In the genomic region with DNA sequence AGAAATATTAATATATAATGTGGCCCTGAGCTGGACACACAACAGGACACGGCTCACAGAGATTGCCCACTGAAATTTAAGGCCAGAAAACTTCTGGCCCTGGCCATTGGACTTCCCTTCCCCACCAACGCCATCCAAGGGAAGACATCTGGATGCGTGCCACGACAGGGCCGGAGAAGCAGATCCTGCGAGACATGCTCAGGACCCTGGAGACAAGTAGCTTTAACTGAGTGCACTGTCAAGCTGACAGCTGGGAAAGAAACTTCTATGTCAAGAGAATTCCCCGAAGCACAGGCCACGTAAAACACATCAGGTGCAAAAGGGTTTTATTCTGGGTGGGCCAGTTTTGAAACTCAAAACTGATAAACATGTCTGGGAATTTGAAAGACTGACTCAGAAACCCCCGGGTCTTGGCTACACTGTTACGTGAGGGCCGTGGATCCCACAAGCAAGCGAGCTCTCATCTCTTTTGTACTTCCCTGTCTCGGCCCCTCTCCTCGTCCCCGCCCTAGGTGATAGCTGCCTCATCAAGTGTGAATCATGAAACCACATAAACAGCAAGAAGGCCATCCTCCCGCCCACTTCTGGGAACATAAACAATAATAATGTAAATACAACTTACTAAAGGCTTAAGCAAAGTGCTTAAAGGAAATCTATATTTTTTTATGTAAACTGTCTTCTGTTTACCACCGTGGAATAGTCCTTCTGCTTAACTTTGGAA, we compare ENCODE assay signal across 18 cellular contexts.
A peak's percentile ranks its signal among the peaks of the same experiment; 100 is the strongest.
DNase-seq lines count a peak whose midpoint lies in the region; ATAC-seq and TF ChIP-seq lines count a peak whose summit lies in the region.
"Had no signal": no experiment of that assay in that cellular context is flagged by ENCODE, and none has a peak within 500 bp of the region (broad histone marks: within the 10 kb centered on the region; RNA-seq: fewer than 3 reads in every experiment).

No MANE protein-coding gene starts in this region.

- H3K9me2 ChIP-seq in PC-9 (ENCODE audit: insufficient read depth): no peaks in the 10 kb centered on the region

- no peaks in the 10 kb centered on the region for H3K36me3 Mint-ChIP-seq in Caco-2 (ENCODE audit: insufficient read depth, unreplicated experiment)
- no peaks in the 10 kb centered on the region for H3K36me3 Mint-ChIP-seq in CD4-positive, alpha-beta memory T cell
- H3K36me3 Mint-ChIP-seq in activated T-helper 17 cell treated with anti-CD3 and anti-CD28 coated beads, Interleukin-2, amount 50 U/mL, for 72 hours (ENCODE audit: low read depth): no peaks in the 10 kb centered on the region
- H3K36me3 Mint-ChIP-seq: stimulated activated effector memory CD8-positive, alpha-beta T cell treated with anti-CD3 and anti-CD28 coated beads, Interleukin-12 subunit alpha, Interleukin-12 subunit beta, amount 100 ng/mL, for 72 hours had no signal

- H2AK5ac ChIP-seq in mesenchymal stem cell (ENCODE audit: low read length, severe bottlenecking): no peak overlapping the region

- DNase-seq in Caco-2 (peak in 1 of 2 experiments; percentile 28), PC-9 (peak; percentile 46 to 70), colonic mucosa (peak; percentile 21), mesenchymal stem cell (peak; percentile 95), activated gamma-delta T cell (lab: John Stamatoyannopoulos, UW) (no peak), OCI-M2 (lab: John Stamatoyannopoulos, UW; ENCODE audit: unreplicated experiment) (no peak)
- no peak for DNase-seq in CD4-positive, alpha-beta memory T cell
- DNase-seq: AML-193; DND-41; NCI-H1092; NCI-H345; PC-3; stimulated activated CD4-positive, alpha-beta T cell treated with anti-CD3 and anti-CD28 coated beads, Interleukin-4, amount 100 ng/mL, for 1 hour; T-helper 2 cell had no signal

- POLR2A ChIA-PET in Caco-2 (lab: Charles Lee) (interaction anchor here (0.5 to 1.5 kb wide), 2 partner anchors 11 to 17 kb away, joined by 4 to 7 read pairs; no protein-coding TSS in a partner anchor), PC-9 (lab: Charles Lee; ENCODE audit: unreplicated experiment) (no interaction called here)
- POLR2A ChIA-PET in CD4-positive, alpha-beta memory T cell (lab: Charles Lee; ENCODE audit: partially characterized antibody): no interaction called here

- H2AFZ ChIP-seq in PC-9: peak overlapping the region; percentile 73
- no peak overlapping the region for H2AFZ ChIP-seq in mesenchymal stem cell (ENCODE audit: low read depth, low read length)

- TSS peak; percentile 84 for BruUV-seq in Caco-2 (replicated peaks; lab: Mats Ljungman, UMichigan)
- BruUV-seq in PC-9 (replicated peaks; lab: Mats Ljungman, UMichigan): no TSS peak

- peaks cover 3% of the 10 kb centered on the region; the same call in 1 of the 2 replicates for H3F3A ChIP-seq in PC-9 (ENCODE audit: insufficient read depth, low read depth)

- peak overlapping the region in 1 of 2 experiments; percentile 59 for H3K4ac ChIP-seq in mesenchymal stem cell (ENCODE audit: low read depth in 1 of 2, low read length in 2 of 2)

- no peaks in the 10 kb centered on the region for H3K79me2 ChIP-seq in PC-9 (ENCODE audit: low read depth)

- WGBS in mesenchymal stem cell: 25% methylated on average over 15 of the region's 17 CpGs

- H3K9ac ChIP-seq in colonic mucosa (ENCODE audit: low read depth in 2 of 2, low read length in 2 of 2) (no peak overlapping the region), mesenchymal stem cell (ENCODE audit: low read length) (peak overlapping the region; percentile 29)

- H3K18ac ChIP-seq in mesenchymal stem cell (ENCODE audit: low read depth in 1 of 2, low read length in 2 of 2): peak overlapping the region; percentile 59 to 79

- H3K27me3 ChIP-seq in Caco-2 (replicated peaks; ENCODE audit: control insufficient read depth, insufficient read depth, low read length) (no peaks in the 10 kb centered on the region), PC-9 (ENCODE audit: insufficient read depth, low read depth) (no peaks in the 10 kb centered on the region), colonic mucosa (no peaks in the 10 kb centered on the region), mesenchymal stem cell (ENCODE audit: control insufficient read depth in 1 of 2, insufficient read depth in 1 of 2, low read length in 2 of 2) (peaks cover 0 to 4% of the 10 kb centered on the region in 2 experiments)
- no peaks in the 10 kb centered on the region for H3K27me3 ChIP-seq in CD4-positive, alpha-beta memory T cell (ENCODE audit: insufficient read depth, low read length)

- H3K4me2 ChIP-seq in PC-9 (peak overlapping the region; percentile 65), mesenchymal stem cell (ENCODE audit: low read length, poor library complexity, severe bottlenecking) (peak overlapping the region; percentile 25)

- H3K4me1 Mint-ChIP-seq in Caco-2 (ENCODE audit: low read depth, unreplicated experiment): peaks cover 24% of the 10 kb centered on the region
- no peaks in the 10 kb centered on the region for H3K4me1 Mint-ChIP-seq in CD4-positive, alpha-beta memory T cell
- no peaks in the 10 kb centered on the region for H3K4me1 Mint-ChIP-seq in activated T-helper 17 cell treated with anti-CD3 and anti-CD28 coated beads, Interleukin-2, amount 50 U/mL, for 72 hours
- H3K4me1 Mint-ChIP-seq: stimulated activated effector memory CD8-positive, alpha-beta T cell treated with anti-CD3 and anti-CD28 coated beads, Interleukin-12 subunit alpha, Interleukin-12 subunit beta, amount 100 ng/mL, for 72 hours had no signal

- H3K36me3 ChIP-seq in Caco-2 (ENCODE audit: control insufficient read depth, insufficient read depth, low read length): no peaks in the 10 kb centered on the region
- H3K36me3 ChIP-seq in PC-9 (ENCODE audit: low read depth): no peaks in the 10 kb centered on the region
- H3K36me3 ChIP-seq in colonic mucosa: no peaks in the 10 kb centered on the region
- no peaks in the 10 kb centered on the region for H3K36me3 ChIP-seq in mesenchymal stem cell (ENCODE audit: control insufficient read depth in 1 of 2, insufficient read depth in 2 of 2, low read depth in 1 of 2, low read length in 2 of 2)
- no peaks in the 10 kb centered on the region for H3K36me3 ChIP-seq in CD4-positive, alpha-beta memory T cell (ENCODE audit: insufficient read depth, low read length)
- H3K36me3 ChIP-seq: cardiac muscle cell, HAP-1 had no signal

- H3K9me3 Mint-ChIP-seq in Caco-2 (ENCODE audit: unreplicated experiment): peaks cover 34% of the 10 kb centered on the region
- peaks cover 0 to 9% (median 1%) of the 10 kb centered on the region in 8 donors for H3K9me3 Mint-ChIP-seq in CD4-positive, alpha-beta memory T cell
- H3K9me3 Mint-ChIP-seq in activated T-helper 17 cell treated with anti-CD3 and anti-CD28 coated beads, Interleukin-2, amount 50 U/mL, for 72 hours: no peaks in the 10 kb centered on the region
- H3K9me3 Mint-ChIP-seq: stimulated activated effector memory CD8-positive, alpha-beta T cell treated with anti-CD3 and anti-CD28 coated beads, Interleukin-12 subunit alpha, Interleukin-12 subunit beta, amount 100 ng/mL, for 72 hours had no signal

- H3K4me1 ChIP-seq in Caco-2 (peaks cover 23% of the 10 kb centered on the region), PC-9 (replicated peaks; ENCODE audit: insufficient read depth) (peaks cover 18% of the 10 kb centered on the region), colonic mucosa (no peaks in the 10 kb centered on the region), mesenchymal stem cell (ENCODE audit: control insufficient read depth, insufficient read depth, low read depth, low read length) (peaks cover 2% of the 10 kb centered on the region)
- H3K4me1 ChIP-seq in CD4-positive, alpha-beta memory T cell (ENCODE audit: insufficient read depth, low read length): no peaks in the 10 kb centered on the region

- CTCF ChIA-PET in Caco-2 (lab: Charles Lee) (interaction anchor here (0.6 to 1.3 kb wide), 4 partner anchors 21 to 404 kb away, joined by 3 to 8 read pairs (median 6); no protein-coding TSS in a partner anchor), PC-9 (lab: Charles Lee) (interaction anchor here (0.7 kb wide), 1 partner anchor 70 kb away, joined by 3 read pairs; no protein-coding TSS in a partner anchor)
- CTCF ChIA-PET in CD4-positive, alpha-beta memory T cell (lab: Charles Lee; ENCODE audit: partially characterized antibody): no interaction called here

- H2BK5ac ChIP-seq in mesenchymal stem cell (ENCODE audit: low read depth, low read length, poor library complexity, severe bottlenecking): no peak overlapping the region

- H2BK15ac ChIP-seq in mesenchymal stem cell (ENCODE audit: low read depth, poor library complexity, severe bottlenecking): no peak overlapping the region

- no peak overlapping the region for H3K14ac ChIP-seq in mesenchymal stem cell (ENCODE audit: low read length in 2 of 2)

- TF ChIP-seq CTCF in Caco-2 (IDR thresholded peaks at IDR 0.05; ENCODE audit: insufficient read depth in 1 of 2, low read depth in 1 of 2, low read length in 1 of 2, severe bottlenecking in 1 of 2, unreplicated experiment in 1 of 2): no peak
- TF ChIP-seq CTCF in PC-9 (conservative IDR thresholded peaks at IDR 0.05): no peak
- no peak for TF ChIP-seq CTCF in colonic mucosa (IDR thresholded peaks at IDR 0.05)

- H3K79me1 ChIP-seq in mesenchymal stem cell (replicated peaks; ENCODE audit: low read length, poor library complexity, severe bottlenecking): no peaks in the 10 kb centered on the region

- no peaks in the 10 kb centered on the region for H4K20me1 ChIP-seq in PC-9 (ENCODE audit: insufficient read depth)

- H3K27ac ChIP-seq in PC-9 (no peak overlapping the region), colonic mucosa (no peak overlapping the region), mesenchymal stem cell (ENCODE audit: low read length, poor library complexity, severe bottlenecking) (no peak overlapping the region)
- no peak overlapping the region for H3K27ac ChIP-seq in CD4-positive, alpha-beta memory T cell (ENCODE audit: low read depth, low read length)
- H3K27ac ChIP-seq: cardiac muscle cell had no signal

- no peak overlapping the region for H4K8ac ChIP-seq in mesenchymal stem cell (ENCODE audit: low read length)

- ATAC-seq in activated T-helper 17 cell treated with anti-CD3 and anti-CD28 coated beads, Interleukin-2, amount 50 U/mL, for 72 hours (replicated peaks): no peak
- ATAC-seq: PC-3; stimulated activated effector memory CD8-positive, alpha-beta T cell treated with anti-CD3 and anti-CD28 coated beads, Interleukin-12 subunit alpha, Interleukin-12 subunit beta, amount 100 ng/mL, for 72 hours had no signal

- intact Hi-C loops in Caco-2 (cut with micrococcal nuclease; ENCODE audit: unreplicated experiment) (loop anchor here (5.0 kb wide), 2 partner anchors 76 to 249 kb away; no protein-coding TSS in a partner anchor), PC-9 (cut with micrococcal nuclease; ENCODE audit: unreplicated experiment) (no loop called here), colonic mucosa (cut with DNase I) (no loop called here)
- intact Hi-C loops in CD4-positive, alpha-beta memory T cell (cut with micrococcal nuclease): no loop called here

- peak overlapping the region; percentile 34 for H3K4me3 Mint-ChIP-seq in Caco-2 (ENCODE audit: unreplicated experiment)
- H3K4me3 Mint-ChIP-seq in CD4-positive, alpha-beta memory T cell: no peak overlapping the region
- no peak overlapping the region for H3K4me3 Mint-ChIP-seq in activated T-helper 17 cell treated with anti-CD3 and anti-CD28 coated beads, Interleukin-2, amount 50 U/mL, for 72 hours
- H3K4me3 Mint-ChIP-seq: stimulated activated effector memory CD8-positive, alpha-beta T cell treated with anti-CD3 and anti-CD28 coated beads, Interleukin-12 subunit alpha, Interleukin-12 subunit beta, amount 100 ng/mL, for 72 hours had no signal

- no peak overlapping the region for H4K91ac ChIP-seq in mesenchymal stem cell (ENCODE audit: low read length)

- peak overlapping the region; percentile 81 for H3K27ac Mint-ChIP-seq in Caco-2 (ENCODE audit: unreplicated experiment)
- H3K27ac Mint-ChIP-seq in CD4-positive, alpha-beta memory T cell: no peak overlapping the region
- no peak overlapping the region for H3K27ac Mint-ChIP-seq in activated T-helper 17 cell treated with anti-CD3 and anti-CD28 coated beads, Interleukin-2, amount 50 U/mL, for 72 hours
- H3K27ac Mint-ChIP-seq: stimulated activated effector memory CD8-positive, alpha-beta T cell treated with anti-CD3 and anti-CD28 coated beads, Interleukin-12 subunit alpha, Interleukin-12 subunit beta, amount 100 ng/mL, for 72 hours had no signal

- H3K23ac ChIP-seq in mesenchymal stem cell (ENCODE audit: low read length in 2 of 2): no peak overlapping the region

- H3K4me3 ChIP-seq in Caco-2 (ENCODE audit: low read depth, low read length): no peak overlapping the region
- H3K4me3 ChIP-seq in PC-9: peak overlapping the region; percentile 29; the same call in 1 of the 2 replicates
- no peak overlapping the region for H3K4me3 ChIP-seq in colonic mucosa
- peak overlapping the region in 1 of 2 experiments; percentile 22 for H3K4me3 ChIP-seq in mesenchymal stem cell (ENCODE audit: insufficient read depth in 1 of 2, low read depth in 1 of 2, low read length in 2 of 2)
- H3K4me3 ChIP-seq in CD4-positive, alpha-beta memory T cell (ENCODE audit: low read length in 2 of 2): no peak overlapping the region
- H3K4me3 ChIP-seq: cardiac muscle cell, HAP-1 had no signal

- no peak overlapping the region for H2BK120ac ChIP-seq in mesenchymal stem cell (ENCODE audit: low read depth, low read length)

- H3K27me3 Mint-ChIP-seq in Caco-2 (ENCODE audit: insufficient read depth, unreplicated experiment): no peaks in the 10 kb centered on the region
- peaks cover 7 to 8% of the 10 kb centered on the region in 2 donors for H3K27me3 Mint-ChIP-seq in CD4-positive, alpha-beta memory T cell
- peaks cover 14% of the 10 kb centered on the region for H3K27me3 Mint-ChIP-seq in activated T-helper 17 cell treated with anti-CD3 and anti-CD28 coated beads, Interleukin-2, amount 50 U/mL, for 72 hours

- H3K9me3 ChIP-seq in Caco-2: no peaks in the 10 kb centered on the region
- no peaks in the 10 kb centered on the region for H3K9me3 ChIP-seq in PC-9 (ENCODE audit: insufficient read depth, low read depth)
- H3K9me3 ChIP-seq in colonic mucosa: no peaks in the 10 kb centered on the region
- H3K9me3 ChIP-seq in mesenchymal stem cell (ENCODE audit: control insufficient read depth, low read length): no peaks in the 10 kb centered on the region
- H3K9me3 ChIP-seq in CD4-positive, alpha-beta memory T cell (ENCODE audit: control insufficient read depth in 1 of 2, low read length in 2 of 2): no peaks in the 10 kb centered on the region
- H3K9me3 ChIP-seq: HAP-1 had no signal

- peak overlapping the region in 1 of 2 experiments; percentile 45 for H2BK12ac ChIP-seq in mesenchymal stem cell (ENCODE audit: low read length in 2 of 2)

Comparison
In these comparisons a context has a peak if more than half of its experiments do, and no peak if none do; other contexts are left out.
1. DNase-seq: peak in PC-9 (2 of 2), colonic mucosa (single experiment) and mesenchymal stem cell (single experiment); none in activated gamma-delta T cell (single experiment), CD4-positive, alpha-beta memory T cell (0 of 5) and OCI-M2 (single experiment).